In genomic region chr9:21570643-21571275, GRCh38 we compare ENCODE assay signal across 22 cellular contexts.
"Had no signal": no experiment of that assay in that cellular context is flagged by ENCODE, and none has a peak within 500 bp of the region (broad histone marks: within the 10 kb centered on the region; RNA-seq: fewer than 3 reads in every experiment).

No MANE protein-coding gene starts in this region.

- H3K4me1 ChIP-seq: ascending aorta, breast epithelium, left ventricle myocardium inferior, upper lobe of right lung had no signal

- FAIRE-seq: frontal cortex had no signal

- H3K27ac ChIP-seq: ascending aorta, breast epithelium, left ventricle myocardium inferior, upper lobe of right lung, VCaP had no signal

- H3K9me3 ChIP-seq: ascending aorta, breast epithelium, left ventricle myocardium inferior, upper lobe of right lung had no signal

- H3K36me3 ChIP-seq: ascending aorta, breast epithelium, left ventricle myocardium inferior, upper lobe of right lung had no signal

- H3K36me3 Mint-ChIP-seq: activated naive CD4-positive, alpha-beta T cell treated with anti-CD3 and anti-CD28 coated beads, Interleukin-2, amount 50 U/mL, for 24 hours had no signal

- H3K27me3 Mint-ChIP-seq: activated naive CD4-positive, alpha-beta T cell treated with anti-CD3 and anti-CD28 coated beads, Interleukin-2, amount 50 U/mL, for 24 hours had no signal

- H3K27ac Mint-ChIP-seq: activated naive CD4-positive, alpha-beta T cell treated with anti-CD3 and anti-CD28 coated beads, Interleukin-2, amount 50 U/mL, for 24 hours; activated T-cell treated with anti-CD3 and anti-CD28 coated beads, Interleukin-2, amount 50 U/mL, for 72 hours; dendritic cell treated with granulocyte-macrophage colony-stimulating factor and Interleukin-4, amounts not matched to agents 40 ng/mL and 50 ng/mL, for 4 days; nephron progenitor cell had no signal

- H3K4me3 ChIP-seq: ascending aorta, breast epithelium, left ventricle myocardium inferior, upper lobe of right lung had no signal

- H3K4me3 Mint-ChIP-seq: activated naive CD4-positive, alpha-beta T cell treated with anti-CD3 and anti-CD28 coated beads, Interleukin-2, amount 50 U/mL, for 24 hours; activated T-cell treated with anti-CD3 and anti-CD28 coated beads, Interleukin-2, amount 50 U/mL, for 72 hours; dendritic cell treated with granulocyte-macrophage colony-stimulating factor and Interleukin-4, amounts not matched to agents 40 ng/mL and 50 ng/mL, for 4 days; nephron progenitor cell had no signal

- ATAC-seq: activated T-cell treated with anti-CD3 and anti-CD28 coated beads, Interleukin-2, amount 50 U/mL, for 72 hours; upper lobe of right lung had no signal

- H3K9me3 Mint-ChIP-seq: activated naive CD4-positive, alpha-beta T cell treated with anti-CD3 and anti-CD28 coated beads, Interleukin-2, amount 50 U/mL, for 24 hours; activated T-cell treated with anti-CD3 and anti-CD28 coated beads, Interleukin-2, amount 50 U/mL, for 72 hours; dendritic cell treated with granulocyte-macrophage colony-stimulating factor and Interleukin-4, amounts not matched to agents 40 ng/mL and 50 ng/mL, for 4 days; nephron progenitor cell had no signal

- H3K4me1 Mint-ChIP-seq: nephron progenitor cell had no signal

- DNase-seq: activated CD4-positive, alpha-beta T cell treated with anti-CD3 and anti-CD28 coated beads, Interleukin-2, amount 50 U/mL, for 1 hour; activated CD4-positive, CD25-positive, alpha-beta regulatory T cell treated with anti-CD3 and anti-CD28 coated beads, Interleukin-2, amount 50 U/mL, for 72 hours; activated effector memory CD4-positive, alpha-beta T cell treated with anti-CD3 and anti-CD28 coated beads, Interleukin-2, amount 50 U/mL, for 16 hours; activated T-cell treated with anti-CD3 and anti-CD28 coated beads, Interleukin-2, amount 50 U/mL, for 72 hours; effector CD8-positive, alpha-beta T cell; head of caudate nucleus; left ventricle myocardium inferior; nephron progenitor cell; nucleus accumbens; posterior cingulate gyrus; retina; stimulated activated CD4-positive, alpha-beta T cell treated with anti-CD3 and anti-CD28 coated beads, Interleukin-1b, Interleukin-23, amount 100 ng/mL, for 48 hours; stimulated activated CD8-positive, alpha-beta memory T cell treated with anti-CD3 and anti-CD28 coated beads, Interleukin-4, amount 100 ng/mL, for 48 hours; stimulated activated naive CD4-positive, alpha-beta T cell; T-helper 2 cell; upper lobe of right lung had no signal

- H3K27me3 ChIP-seq: ascending aorta had no signal
